Comparison of ENCODE assay signal across 24 cellular contexts in the genomic region with DNA sequence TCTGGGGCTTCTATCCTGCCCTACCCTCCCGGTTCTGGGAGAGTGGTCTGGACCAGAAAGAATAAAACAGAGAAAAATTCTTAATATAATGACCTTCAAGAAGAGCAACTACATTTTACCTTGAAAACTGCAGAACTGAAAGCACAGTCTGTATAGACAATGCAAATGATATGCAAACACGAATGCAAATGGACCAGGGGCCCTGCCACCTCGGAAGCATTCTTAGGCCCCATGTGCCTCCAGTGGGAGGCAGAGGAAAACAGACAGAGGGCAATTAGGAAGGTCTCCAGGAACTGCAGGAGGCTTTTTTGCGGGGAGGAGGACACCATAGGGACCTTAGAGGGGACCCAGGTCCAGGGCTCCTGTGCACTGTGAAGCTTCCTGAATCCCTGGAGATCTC. TPM values are rescaled to one million over a fixed set of nuclear protein-coding genes. Genes with fewer than 3 reads are reported as not detected.
"Had no signal": no experiment of that assay in that cellular context is flagged by ENCODE, and none has a peak within 500 bp of the region (broad histone marks: within the 10 kb centered on the region; RNA-seq: fewer than 3 reads in every experiment).

No MANE protein-coding gene starts in this region.

- H3K4me3 ChIP-seq: PC-9 had no signal

- DNase-seq: activated B cell treated with CpG ODN at 0.5 μM for 24 hours; activated CD4-positive, alpha-beta memory T cell treated with anti-CD3 and anti-CD28 coated beads for 36 hours; activated CD4-positive, alpha-beta T cell treated with anti-CD3 and anti-CD28 coated beads, Interleukin-2, amount 10 ng/mL, durations not matched to agents 7 days and 5 days; activated gamma-delta T cell; activated naive CD4-positive, alpha-beta T cell treated with anti-CD3 and anti-CD28 coated beads for 36 hours; activated T-cell treated with anti-CD3 and anti-CD28 coated beads for 4 hours; activated T-cell treated with anti-CD3 and anti-CD28 coated beads, Interleukin-2, amount 50 U/mL, for 48 hours; amygdala; cerebellar nuclear complex; NCI-H1092; NCI-H1417 treated with DMSO at 0.1 percent for 48 hours; NCI-H1694; NCI-H2029 treated with DMSO at 0.1 percent for 48 hours; NCI-H345; NCI-H510A; PC-9; SIG-M5; T-helper 17 cell; T-helper 9 cell had no signal

- ATAC-seq: activated T-helper 17 cell treated with anti-CD3 and anti-CD28 coated beads, Interleukin-2, amount 50 U/mL, for 72 hours; T-helper 17 cell had no signal

- H3K27ac ChIP-seq: PC-9 had no signal

- FAIRE-seq: astrocyte, colon had no signal

RNA-seq across cellular contexts. Expression of a gene that starts 12.2 kb away (rescaled TPM):
- total RNA-seq: activated B cell treated with CpG ODN at 0.5 μM for 24 hours; activated CD4-positive, alpha-beta memory T cell treated with anti-CD3 and anti-CD28 coated beads for 36 hours; activated CD4-positive, alpha-beta T cell treated with anti-CD3 and anti-CD28 coated beads, Interleukin-2, amount 10 ng/mL, durations not matched to agents 7 days and 5 days; activated CD8-positive, alpha-beta memory T cell treated with anti-CD3 and anti-CD28 coated beads for 36 hours; activated T-helper 17 cell treated with anti-CD3 and anti-CD28 coated beads, Interleukin-2, amount 50 U/mL, for 72 hours; cardiac septum; PC-9; T-helper 17 cell had no signal
